26 cellular contexts compared by ENCODE assay signal in genomic region chr17:79070266-79070880, GRCh38. TPM values are rescaled to one million over a fixed set of nuclear protein-coding genes. Genes with fewer than 3 reads are reported as not detected.
"Had no signal": no experiment of that assay in that cellular context is flagged by ENCODE, and none has a peak within 500 bp of the region (broad histone marks: within the 10 kb centered on the region; RNA-seq: fewer than 3 reads in every experiment).

No MANE protein-coding gene starts in this region.

- DNase-seq: activated CD4-positive, alpha-beta T cell treated with anti-CD3 and anti-CD28 coated beads for 4 hours; activated CD4-positive, alpha-beta T cell treated with anti-CD3 and anti-CD28 coated beads, Interleukin-2, amount 50 U/mL, for 4 hours; activated naive CD4-positive, alpha-beta T cell treated with anti-CD3 and anti-CD28 coated beads for 36 hours; activated T-cell treated with anti-CD3 and anti-CD28 coated beads for 4 hours; activated T-cell treated with anti-CD3 and anti-CD28 coated beads, Interleukin-2, amount 50 U/mL, for 72 hours; adrenal gland; cerebellar nuclear complex; effector memory CD4-positive, alpha-beta T cell; gastrocnemius medialis; glutamatergic neuron; mesendoderm; nucleus accumbens; stimulated activated CD4-positive, alpha-beta T cell treated with anti-CD3 and anti-CD28 coated beads, Interleukin-2, amount 100 ng/mL, for 48 hours; stimulated activated naive CD8-positive, alpha-beta T cell treated with anti-CD3 and anti-CD28 coated beads, Interleukin-15, Interleukin-2, amounts not matched to agents 100 U/mL and 50 U/mL, for 24 hours; testis; trophoblast cell; uterus had no signal

- H3K27ac Mint-ChIP-seq: activated naive CD4-positive, alpha-beta T cell treated with anti-CD3 and anti-CD28 coated beads for 36 hours; activated T-cell treated with anti-CD3 and anti-CD28 coated beads, Interleukin-2, amount 50 U/mL, for 72 hours; brain had no signal

- H3K9me3 Mint-ChIP-seq: activated naive CD4-positive, alpha-beta T cell treated with anti-CD3 and anti-CD28 coated beads for 36 hours; activated T-cell treated with anti-CD3 and anti-CD28 coated beads, Interleukin-2, amount 50 U/mL, for 72 hours; brain had no signal

- H3K4me3 ChIP-seq: adrenal gland, ascending aorta, cardiac muscle cell, coronary artery, dorsolateral prefrontal cortex, gastrocnemius medialis, left lung, lung, right atrium auricular region, testis, uterus had no signal

- H3K36me3 Mint-ChIP-seq: brain had no signal

- H3K4me3 Mint-ChIP-seq: activated naive CD4-positive, alpha-beta T cell treated with anti-CD3 and anti-CD28 coated beads for 36 hours; activated T-cell treated with anti-CD3 and anti-CD28 coated beads, Interleukin-2, amount 50 U/mL, for 72 hours; brain had no signal

- ATAC-seq: activated T-cell treated with anti-CD3 and anti-CD28 coated beads, Interleukin-2, amount 50 U/mL, for 72 hours; gastrocnemius medialis; left lung; stimulated activated naive CD8-positive, alpha-beta T cell treated with anti-CD3 and anti-CD28 coated beads, Interleukin-15, Interleukin-2, amounts not matched to agents 100 U/mL and 50 U/mL, for 24 hours had no signal

RNA-seq across cellular contexts. Expression of gene C1QTNF1, which starts 46.4 kb away (rescaled TPM):
- total RNA-seq: T-helper 1 cell treated with Interleukin-12 subunit alpha and Interleukin-12 subunit beta and Interleukin-4 antibody, amounts not matched to agents 30 ng/mL and 1 ng/mL, for 36 hours had no signal
